Comparison of ENCODE assay signal across 16 cellular contexts in the genomic region with DNA sequence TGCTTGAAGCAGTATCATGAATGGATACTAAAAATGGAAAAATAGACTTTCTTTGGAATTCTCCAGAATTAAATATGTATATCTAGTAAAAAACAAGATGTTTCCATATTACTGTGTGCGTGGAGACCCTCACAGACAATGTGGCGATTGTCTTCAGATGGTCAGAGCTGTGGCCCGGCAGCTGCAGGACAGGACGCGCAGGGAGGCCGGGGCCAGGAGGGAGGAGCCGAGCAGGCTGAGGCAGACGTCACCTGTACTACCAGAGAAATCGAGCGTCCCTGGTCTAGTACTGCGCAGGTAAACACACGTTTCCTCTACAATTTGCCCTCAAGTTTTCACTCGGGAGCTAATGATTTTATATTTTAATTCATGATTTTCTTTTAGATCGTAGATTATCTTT. TPM values are rescaled to one million over a fixed set of nuclear protein-coding genes. Genes with fewer than 3 reads are reported as not detected.
DNase-seq lines count a peak whose midpoint lies in the region.
"Had no signal": no experiment of that assay in that cellular context is flagged by ENCODE, and none has a peak within 500 bp of the region (broad histone marks: within the 10 kb centered on the region; RNA-seq: fewer than 3 reads in every experiment).

No MANE protein-coding gene starts in this region.

- H2BK5ac ChIP-seq in neuronal stem cell (ENCODE audit: low read length): no peak overlapping the region

- H3K36me3 ChIP-seq in H7 (replicated peaks; ENCODE audit: control insufficient read depth, insufficient read depth, low read length) (peaks cover 1% of the 10 kb centered on the region), neuronal stem cell (replicated peaks in 1 of 2; ENCODE audit: control insufficient read depth in 2 of 2, insufficient read depth in 2 of 2, low read length in 2 of 2) (peaks cover 22 to 73% of the 10 kb centered on the region in 2 donors)

- H3K4me1 ChIP-seq in neuronal stem cell (ENCODE audit: control insufficient read depth in 2 of 2, insufficient read depth in 1 of 2, low read depth in 1 of 2, low read length in 2 of 2): no peaks in the 10 kb centered on the region

- no peak overlapping the region for H4K8ac ChIP-seq in neuronal stem cell (ENCODE audit: low read depth, low read length)

- peak overlapping the region; percentile 81 for H3K9ac ChIP-seq in neuronal stem cell (ENCODE audit: low read depth, low read length, poor library complexity)
- H3K9ac ChIP-seq: GM23248 had no signal

- H3K4me2 ChIP-seq in neuronal stem cell (ENCODE audit: insufficient read depth, low read length, poor library complexity, severe bottlenecking): no peak overlapping the region

- H3K27me3 ChIP-seq in H7 (ENCODE audit: control insufficient read depth, insufficient read depth, low read length) (no peaks in the 10 kb centered on the region), neuronal stem cell (ENCODE audit: control insufficient read depth in 3 of 3, insufficient read depth in 3 of 3, low read depth in 1 of 3, low read length in 3 of 3) (peaks cover 0 to 2% (median 0%) of the 10 kb centered on the region in 3 experiments)

- H3K14ac ChIP-seq in neuronal stem cell (ENCODE audit: low read length): no peak overlapping the region

- no peak overlapping the region for H2AFZ ChIP-seq in neuronal stem cell (ENCODE audit: low read length)
- H2AFZ ChIP-seq: GM23248 had no signal

- WGBS in neuronal stem cell (ENCODE audit: extremely low coverage in 2 of 2, insufficient read length in 2 of 2, insufficient replicate concordance in 1 of 2), 2 donors: no CpG with 5 or more reads among the region's 14 CpGs

- H3K4me3 ChIP-seq in H7 (ENCODE audit: insufficient read depth, low read depth, low read length) (no peak overlapping the region), neuronal stem cell (ENCODE audit: low read length in 2 of 2) (no peak overlapping the region)
- H3K4me3 ChIP-seq: GM12878, GM23248 had no signal

- H3K27ac ChIP-seq in neuronal stem cell (replicated peaks; ENCODE audit: low read length): no peak overlapping the region
- H3K27ac ChIP-seq: C4-2B, GM23248 had no signal

- no peak overlapping the region for H2BK15ac ChIP-seq in neuronal stem cell (ENCODE audit: low read length)

- no peak overlapping the region for H3K4ac ChIP-seq in neuronal stem cell (ENCODE audit: low read length)

- peaks cover 0 to 10% of the 10 kb centered on the region in 2 donors for H3K9me3 ChIP-seq in neuronal stem cell (replicated peaks in 1 of 2; ENCODE audit: control insufficient read depth in 2 of 2, insufficient read depth in 1 of 2, low read depth in 1 of 2, low read length in 2 of 2)

- peak overlapping the region; percentile 73 for H2BK12ac ChIP-seq in neuronal stem cell (ENCODE audit: low read length)

- H3K23ac ChIP-seq in neuronal stem cell (ENCODE audit: low read depth, low read length, poor library complexity): no peak overlapping the region

- no peak overlapping the region for H2BK120ac ChIP-seq in neuronal stem cell (ENCODE audit: low read depth, low read length)

- H4K91ac ChIP-seq in neuronal stem cell (ENCODE audit: low read depth, low read length, poor library complexity): no peak overlapping the region

- H2AK5ac ChIP-seq in neuronal stem cell (ENCODE audit: low read depth, low read length): no peak overlapping the region

- peaks cover 3% of the 10 kb centered on the region for H3K79me1 ChIP-seq in neuronal stem cell (ENCODE audit: low read depth, low read length)

- H3K18ac ChIP-seq in neuronal stem cell (ENCODE audit: low read length): no peak overlapping the region

- DNase-seq in H7 (peak; percentile 36), NCI-H526 treated with DMSO at 0.1 percent for 48 hours (lab: John Stamatoyannopoulos, UW) (peak; percentile 91), neuronal stem cell (ENCODE audit: low spot score) (no peak), NCI-H524 treated with DMSO at 0.1 percent for 48 hours (lab: John Stamatoyannopoulos, UW) (no peak), cerebellum (ENCODE audit: low spot score) (no peak), mesenteric fat pad (ENCODE audit: low spot score) (no peak)
- DNase-seq: CD4-positive, CD25-positive, alpha-beta regulatory T cell; CD8-positive, alpha-beta memory T cell; DMS 273 treated with DMSO at 0.1 percent for 48 hours; DMS79; EL; GDM1; GM23248; H9 had no signal

RNA-seq across cellular contexts. Expression of a gene that starts 22.8 kb away (rescaled TPM):
- total RNA-seq in H7 (2014; rRNA removed; shearing (Covaris generic)): 16.1 and 22.6 TPM in 2 replicates
- 8.5 TPM for polyA plus RNA-seq in neuronal stem cell (2013, experiment 1 of 2)
- 8.6 TPM for polyA plus RNA-seq in neuronal stem cell (2013, experiment 2 of 2)
- 13.1 TPM for total RNA-seq in cerebellum
- 15.1 TPM for total RNA-seq in mesenteric fat pad

RNA-seq across cellular contexts. Expression of a gene that starts 23.0 kb away (rescaled TPM):
- total RNA-seq in H7 (2014; rRNA removed; shearing (Covaris generic)): 26.0 and 29.1 TPM in 2 replicates
- polyA plus RNA-seq in neuronal stem cell (2013, experiment 1 of 2): 24.2 TPM
- polyA plus RNA-seq in neuronal stem cell (2013, experiment 2 of 2): 24.1 TPM
- total RNA-seq in cerebellum (8.5 TPM), mesenteric fat pad (14.6 TPM)

Comparison
In these comparisons a context has a peak if more than half of its experiments do, and no peak if none do; other contexts are left out.
1. DNase-seq: peak in H7 (single experiment) and NCI-H526 treated with DMSO at 0.1 percent for 48 hours (single experiment); none in neuronal stem cell (single experiment), NCI-H524 treated with DMSO at 0.1 percent for 48 hours (single experiment), cerebellum (single experiment) and mesenteric fat pad (single experiment).